Comparison of ENCODE assay signal across 14 cellular contexts in genomic region chr7:135167360-135167759, GRCh38. TPM values are rescaled to one million over a fixed set of nuclear protein-coding genes. Genes with fewer than 3 reads are reported as not detected.
DNase-seq lines count a peak whose midpoint lies in the region; ATAC-seq and TF ChIP-seq lines count a peak whose summit lies in the region.
"Had no signal": no experiment of that assay in that cellular context is flagged by ENCODE, and none has a peak within 500 bp of the region (broad histone marks: within the 10 kb centered on the region; RNA-seq: fewer than 3 reads in every experiment).

No MANE protein-coding gene starts in this region.

- peaks cover 25% of the 10 kb centered on the region for H3K4me1 ChIP-seq in CD4-positive, CD25-positive, alpha-beta regulatory T cell (ENCODE audit: control insufficient read depth, insufficient read depth, low read length, poor library complexity, severe bottlenecking)
- H3K4me1 ChIP-seq in neural progenitor cell = peaks cover 5% of the 10 kb centered on the region

- peak overlapping the region; percentile 44 to 86 (median 63) for H3K4me3 Mint-ChIP-seq in CD4-positive, CD25-positive, alpha-beta regulatory T cell
- peak overlapping the region in 4 of 5 experiments; percentile 9 to 75 (median 43) for H3K4me3 Mint-ChIP-seq in brain
- peak overlapping the region; percentile 60 for H3K4me3 Mint-ChIP-seq in neural progenitor cell

- peaks cover 3% of the 10 kb centered on the region for H4K20me1 ChIP-seq in neural progenitor cell (ENCODE audit: low read depth)

- ATAC-seq in CD4-positive, CD25-positive, alpha-beta regulatory T cell (ENCODE audit: low read depth in 2 of 2) = no peak
- ATAC-seq in GM19035 (IDR thresholded peaks at IDR 0.05; ENCODE audit: unreplicated experiment) = no peak
- ATAC-seq: pancreas had no signal

- H3K9ac ChIP-seq in neural progenitor cell = no peak overlapping the region

- peaks cover 26% of the 10 kb centered on the region for H3K79me2 ChIP-seq in neural progenitor cell (ENCODE audit: low read depth)

- peaks cover 17% of the 10 kb centered on the region for H3F3A ChIP-seq in neural progenitor cell (ENCODE audit: low read depth)

- H3K36me3 ChIP-seq in CD4-positive, CD25-positive, alpha-beta regulatory T cell (ENCODE audit: control insufficient read depth, insufficient read depth, low read length) = peaks cover 29% of the 10 kb centered on the region
- H3K36me3 ChIP-seq in neural progenitor cell = no peaks in the 10 kb centered on the region

- no peak overlapping the region for H2AFZ ChIP-seq in neural progenitor cell (replicated peaks)

- H3K36me3 Mint-ChIP-seq in CD4-positive, CD25-positive, alpha-beta regulatory T cell = peaks cover 40% of the 10 kb centered on the region
- H3K36me3 Mint-ChIP-seq in brain (peaks cover 40% of the 10 kb centered on the region), neural progenitor cell (peaks cover 40% of the 10 kb centered on the region)

- no peak overlapping the region for H3K4me3 ChIP-seq in CD4-positive, CD25-positive, alpha-beta regulatory T cell (ENCODE audit: low read depth, low read length)
- H3K4me3 ChIP-seq in neural progenitor cell = no peak overlapping the region
- H3K4me3 ChIP-seq: pancreas, SJSA1 had no signal

- no peaks in the 10 kb centered on the region for H3K27me3 Mint-ChIP-seq in CD4-positive, CD25-positive, alpha-beta regulatory T cell
- H3K27me3 Mint-ChIP-seq in brain (peaks cover 2% of the 10 kb centered on the region), neural progenitor cell (ENCODE audit: insufficient read depth, low read depth) (peaks cover 9% of the 10 kb centered on the region)

- peaks cover 0 to 5% (median 0%) of the 10 kb centered on the region in 7 donors for H3K9me3 Mint-ChIP-seq in CD4-positive, CD25-positive, alpha-beta regulatory T cell
- H3K9me3 Mint-ChIP-seq in brain (peaks cover 0 to 3% (median 2%) of the 10 kb centered on the region in 5 experiments), neural progenitor cell (no peaks in the 10 kb centered on the region)

- DNase-seq in CD4-positive, CD25-positive, alpha-beta regulatory T cell = no peak
- DNase-seq in neural progenitor cell (ENCODE audit: low spot score) (no peak), caudate nucleus (lab: John Stamatoyannopoulos, UW) (no peak), NCI-H2196 (lab: John Stamatoyannopoulos, UW; ENCODE audit: unreplicated experiment) (no peak), activated gamma-delta T cell treated with Interleukin-2 at 50 U/mL for 16 hours (no peak)
- DNase-seq: brain microvascular endothelial cell, Caco-2, NCI-H1092 treated with DMSO at 0.1 percent for 48 hours, NCI-H526, pancreas had no signal

- H3K27ac ChIP-seq in CD4-positive, CD25-positive, alpha-beta regulatory T cell (ENCODE audit: insufficient read depth, low read length, poor library complexity, severe bottlenecking) = no peak overlapping the region
- H3K27ac ChIP-seq in neural progenitor cell = no peak overlapping the region
- H3K27ac ChIP-seq in caudate nucleus (ENCODE audit: low read depth, low read length) = no peak overlapping the region
- H3K27ac ChIP-seq: brain microvascular endothelial cell, SJSA1 had no signal

- no peak for TF ChIP-seq CTCF in brain (conservative IDR thresholded peaks at IDR 0.05)
- TF ChIP-seq CTCF in neural progenitor cell (IDR thresholded peaks at IDR 0.05) = no peak

- H3K4me2 ChIP-seq in neural progenitor cell = no peak overlapping the region

- peak; percentile 30 for TF ChIP-seq POLR2A in GM18951 (IDR thresholded peaks at IDR 0.05; ENCODE audit: extremely low read depth, insufficient read depth, insufficient read length)

- H3K4me1 Mint-ChIP-seq in CD4-positive, CD25-positive, alpha-beta regulatory T cell = peaks cover 33 to 56% (median 39%) of the 10 kb centered on the region in 4 donors
- H3K4me1 Mint-ChIP-seq in brain (peaks cover 43% of the 10 kb centered on the region), neural progenitor cell (peaks cover 25% of the 10 kb centered on the region)

- in situ Hi-C loops in GM18951 (cut with MboI; ENCODE audit: low sequenced_read_pairs, unreplicated experiment) = loop anchor here (5.0 kb wide), 1 partner anchor 210 kb away; no protein-coding TSS in a partner anchor

- H3K27ac Mint-ChIP-seq in CD4-positive, CD25-positive, alpha-beta regulatory T cell = peak overlapping the region; percentile 48 to 97 (median 89)
- peak overlapping the region in 2 of 5 experiments; percentile 17 to 96 for H3K27ac Mint-ChIP-seq in brain
- H3K27ac Mint-ChIP-seq in neural progenitor cell = peak overlapping the region; percentile 57

- no peaks in the 10 kb centered on the region for H3K9me3 ChIP-seq in CD4-positive, CD25-positive, alpha-beta regulatory T cell (ENCODE audit: control insufficient read depth in 2 of 2, low read length in 2 of 2)
- peaks cover 6% of the 10 kb centered on the region for H3K9me3 ChIP-seq in neural progenitor cell (ENCODE audit: low read depth)
- H3K9me3 ChIP-seq: Caco-2, pancreas had no signal

- H3K27me3 ChIP-seq in CD4-positive, CD25-positive, alpha-beta regulatory T cell (ENCODE audit: control insufficient read depth, insufficient read depth, low read length) = no peaks in the 10 kb centered on the region
- H3K27me3 ChIP-seq in neural progenitor cell = no peaks in the 10 kb centered on the region
- H3K27me3 ChIP-seq: brain microvascular endothelial cell, pancreas, SJSA1 had no signal

RNA-seq across cellular contexts. Expression of gene CYREN, which starts 3.1 kb away (rescaled TPM):
- total RNA-seq in CD4-positive, CD25-positive, alpha-beta regulatory T cell = 20.1 TPM
- 10 to 100 TPM; 25.3 to 39.8 (median 33.2) TPM for polyA plus RNA-seq in CD4-positive, CD25-positive, alpha-beta regulatory T cell
- polyA plus RNA-seq in brain (ENCODE audit: insufficient read depth, low read depth, low replicate concordance) = 23.3 TPM
- 26.9 and 52.2 TPM in 2 replicates for total RNA-seq in neural progenitor cell (ENCODE audit: low replicate concordance)

RNA-seq across cellular contexts. Expression of gene TMEM140, which starts 19.5 kb away (rescaled TPM):
- 44.7 TPM for total RNA-seq in CD4-positive, CD25-positive, alpha-beta regulatory T cell
- 10 to 100 TPM; 18.9 to 39.3 (median 30.3) TPM for polyA plus RNA-seq in CD4-positive, CD25-positive, alpha-beta regulatory T cell
- 9.7 TPM for polyA plus RNA-seq in brain (ENCODE audit: insufficient read depth, low read depth, low replicate concordance)
- total RNA-seq in neural progenitor cell (ENCODE audit: low replicate concordance) = not detected in 2 replicates

RNA-seq across cellular contexts. Expression of gene WDR91, which starts 44.0 kb away (rescaled TPM):
- 34.9 TPM for total RNA-seq in CD4-positive, CD25-positive, alpha-beta regulatory T cell
- polyA plus RNA-seq in CD4-positive, CD25-positive, alpha-beta regulatory T cell = 1 to 10 TPM; 3.4 to 4.7 (median 4.2) TPM
- polyA plus RNA-seq in brain (ENCODE audit: insufficient read depth, low read depth, low replicate concordance) = 8.0 TPM
- 5.4 and 7.2 TPM in 2 replicates for total RNA-seq in neural progenitor cell (ENCODE audit: low replicate concordance)

Comparison
In these comparisons a context has a peak if more than half of its experiments do, and no peak if none do; other contexts are left out.
1. RNA of gene TMEM140, which starts 19.5 kb away (total RNA-seq): 44.7 TPM in CD4-positive, CD25-positive, alpha-beta regulatory T cell (single experiment); not detected in neural progenitor cell; every median in the first group is over 10 times any median in the second.
2. Peak in every context shown above with its lines, with median percentiles within 50 percentile points of each other: H3K4me3 Mint-ChIP-seq.